Comparison of ENCODE assay signal across 12 cellular contexts in the genomic region with DNA sequence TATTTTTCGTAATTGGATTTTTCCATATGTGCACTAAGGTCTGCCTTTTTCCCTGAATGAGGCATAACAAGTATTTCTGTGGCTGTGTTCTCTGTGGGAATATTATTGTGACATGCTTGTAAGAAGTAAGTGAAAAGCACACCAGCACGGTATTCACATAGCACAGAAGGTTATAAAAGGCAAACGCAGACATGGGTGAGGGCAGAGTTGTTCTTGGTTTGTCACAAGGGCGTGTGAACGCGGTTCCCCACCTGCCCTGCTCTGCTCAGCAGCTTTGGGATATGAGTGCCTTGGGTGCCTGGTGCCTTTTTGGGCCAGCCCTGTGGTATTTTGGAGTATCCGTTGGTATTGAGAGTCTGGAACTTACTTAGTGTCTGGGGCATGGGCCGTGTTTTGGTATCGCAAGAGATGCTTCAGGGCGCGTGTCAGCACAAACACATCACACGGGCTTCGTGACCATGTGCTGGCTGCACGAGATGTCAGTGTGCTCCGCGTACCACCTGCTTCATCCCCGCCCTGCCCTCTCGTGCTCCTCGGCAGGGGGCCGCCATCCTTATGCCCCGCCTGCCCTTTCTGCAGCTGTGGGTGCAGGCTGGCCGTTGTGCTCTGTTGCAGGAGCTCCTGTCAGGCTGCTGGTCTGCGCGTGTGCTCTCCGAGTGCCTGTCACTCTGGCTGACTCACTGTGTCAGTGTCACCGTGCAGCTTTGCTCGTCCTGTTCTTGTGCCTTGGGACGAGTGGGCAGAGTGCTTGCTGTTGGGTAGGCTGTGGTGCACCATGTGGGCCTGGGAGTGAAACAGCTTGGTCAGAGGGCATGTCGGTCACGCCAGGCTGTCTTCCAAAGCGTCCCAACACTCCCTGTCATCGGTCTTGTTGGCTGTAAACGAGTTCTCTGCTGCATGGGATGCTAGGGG. TPM values are rescaled to one million over a fixed set of nuclear protein-coding genes. Genes with fewer than 3 reads are reported as not detected.
DNase-seq lines count a peak whose midpoint lies in the region; ATAC-seq and TF ChIP-seq lines count a peak whose summit lies in the region.
"Had no signal": no experiment of that assay in that cellular context is flagged by ENCODE, and none has a peak within 500 bp of the region (broad histone marks: within the 10 kb centered on the region; RNA-seq: fewer than 3 reads in every experiment).

No MANE protein-coding gene starts in this region.

- peaks cover 15% of the 10 kb centered on the region for H3K36me3 Mint-ChIP-seq in WTC11

- H2AFZ ChIP-seq in GM23248 = no peak overlapping the region

- intact Hi-C loops in left ventricle myocardium superior (cut with micrococcal nuclease) = no loop called here
- intact Hi-C loops in left lung (cut with DNase I) = no loop called here

- WGBS in GM23248 (ENCODE audit: low coverage in 1 of 2, low lambda C conversion rate in 2 of 2, missing lambda C conversion rate in 2 of 2), 2 experiments = 41 to 42% methylated on average over 33 of the region's 33 CpGs

- H3K4me3 Mint-ChIP-seq in WTC11 = no peak overlapping the region
- H3K4me3 Mint-ChIP-seq: dendritic cell treated with granulocyte-macrophage colony-stimulating factor and Interleukin-4, amounts not matched to agents 40 ng/mL and 50 ng/mL, for 4 days had no signal

- H3K27ac ChIP-seq in GM23248 (peak overlapping the region; percentile 41), left lung (no peak overlapping the region)
- H3K27ac ChIP-seq: SJCRH30 had no signal

- H3K4me1 Mint-ChIP-seq in WTC11 = peaks cover 44% of the 10 kb centered on the region

- TF ChIP-seq CTCF in WTC11 (IDR thresholded peaks at IDR 0.05) = no peak
- TF ChIP-seq CTCF in left lung (IDR thresholded peaks at IDR 0.05) = no peak

- H3K9ac ChIP-seq in GM23248 = peak overlapping the region; percentile 48

- H3K27me3 ChIP-seq in GM23248 (replicated peaks; ENCODE audit: insufficient read depth) (no peaks in the 10 kb centered on the region), left lung (no peaks in the 10 kb centered on the region)
- H3K27me3 ChIP-seq: SJCRH30 had no signal

- DNase-seq in GM23248 (peak; percentile 57), WTC11 (ENCODE audit: low spot score) (no peak), left ventricle myocardium superior (peak; percentile 67), pons (ENCODE audit: low spot score) (peak; percentile 56), left lung (no peak), RKO (ENCODE audit: low spot score) (no peak)
- DNase-seq: DND-41, hippocampal formation, NCI-H524, SJCRH30 had no signal

- peak overlapping the region; percentile 70 for H3K27ac Mint-ChIP-seq in WTC11
- H3K27ac Mint-ChIP-seq: dendritic cell treated with granulocyte-macrophage colony-stimulating factor and Interleukin-4, amounts not matched to agents 40 ng/mL and 50 ng/mL, for 4 days had no signal

- in situ Hi-C loops in GM23248 (cut with MboI) = no loop called here

- no peak overlapping the region for H3K4me3 ChIP-seq in GM23248
- H3K4me3 ChIP-seq in left lung = no peak overlapping the region
- H3K4me3 ChIP-seq: SJCRH30 had no signal

- ATAC-seq in WTC11 = no peak
- peak; percentile 71 for ATAC-seq in left ventricle myocardium superior
- no peak for ATAC-seq in left lung
- no peak for ATAC-seq in GM21717 (IDR thresholded peaks at IDR 0.05; ENCODE audit: unreplicated experiment)

- peaks cover 100% of the 10 kb centered on the region for H3K79me2 ChIP-seq in GM23248 (ENCODE audit: insufficient read depth)

- peak overlapping the region; percentile 13 for H3K4me2 ChIP-seq in GM23248 (ENCODE audit: unreplicated experiment)

- CTCF ChIA-PET in WTC11 (lab: Charles Lee) = no interaction called here

- H3K4me1 ChIP-seq in GM23248 (ENCODE audit: insufficient read depth) (peaks cover 46% of the 10 kb centered on the region), left lung (peaks cover 57 to 88% of the 10 kb centered on the region in 2 donors)
- H3K4me1 ChIP-seq: SJCRH30 had no signal

- H3K36me3 ChIP-seq in GM23248 (ENCODE audit: low read depth) (no peaks in the 10 kb centered on the region; the same call in 1 of the 2 replicates), left lung (peaks cover 0 to 10% of the 10 kb centered on the region in 2 donors)
- H3K36me3 ChIP-seq: SJCRH30 had no signal

- H3F3A ChIP-seq in GM23248 (ENCODE audit: insufficient read depth) = peaks cover 38% of the 10 kb centered on the region

- H3K9me2 ChIP-seq in GM23248 (ENCODE audit: insufficient read depth) = no peaks in the 10 kb centered on the region

- no peaks in the 10 kb centered on the region for H3K9me3 ChIP-seq in GM23248 (ENCODE audit: low read depth)
- no peaks in the 10 kb centered on the region for H3K9me3 ChIP-seq in left lung
- H3K9me3 ChIP-seq: SJCRH30 had no signal

- H4K20me1 ChIP-seq in GM23248 (ENCODE audit: insufficient read depth) = peaks cover 28% of the 10 kb centered on the region

- POLR2A ChIA-PET in WTC11 (lab: Charles Lee) = no interaction called here

- no peaks in the 10 kb centered on the region for H3K9me3 Mint-ChIP-seq in WTC11
- H3K9me3 Mint-ChIP-seq: dendritic cell treated with granulocyte-macrophage colony-stimulating factor and Interleukin-4, amounts not matched to agents 40 ng/mL and 50 ng/mL, for 4 days had no signal

- no peaks in the 10 kb centered on the region for H3K27me3 Mint-ChIP-seq in WTC11 (ENCODE audit: low read depth)

TF ChIP-seq in WTC11, 78 proteins besides CTCF, POLR2A, EP300 and RAD21:
- no peak for TF ChIP-seq GABPB1 (CRISPR knock-in tag; IDR thresholded peaks at IDR 0.05)
- TF ChIP-seq, protein P1, sequence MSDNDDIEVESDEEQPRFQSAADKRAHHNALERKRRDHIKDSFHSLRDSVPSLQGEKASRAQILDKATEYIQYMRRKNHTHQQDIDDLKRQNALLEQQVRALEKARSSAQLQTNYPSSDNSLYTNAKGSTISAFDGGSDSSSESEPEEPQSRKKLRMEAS (CRISPR knock-in tag; IDR thresholded peaks at IDR 0.05) = no peak
- no peak for TF ChIP-seq TCF7 (CRISPR knock-in tag; IDR thresholded peaks at IDR 0.05; ENCODE audit: low read depth)

RNA-seq across cellular contexts. Expression of a gene that starts 15.0 kb away (rescaled TPM):
- 23.1 and 26.8 TPM in 2 replicates for total RNA-seq in GM23248 (2014; rRNA removed; shearing (Covaris generic))
- polyA plus RNA-seq in GM23248 (2016; fragmentation: Nextera tagmentation; extraction: Ambion mirVana) = 3.8 and 4.0 TPM in 2 replicates
- 75.5 to 88.6 TPM (median 75.6 TPM) in 3 replicates for total RNA-seq in WTC11 (2021)
- total RNA-seq in left ventricle myocardium superior = 35.3 TPM
- total RNA-seq in left lung = 10 to 100 TPM; 75.8 to 89.0 TPM

RNA-seq across cellular contexts. Expression of a gene that starts 48.5 kb away (rescaled TPM):
- 33.4 and 34.5 TPM in 2 replicates for total RNA-seq in GM23248 (2014; rRNA removed; shearing (Covaris generic))
- polyA plus RNA-seq in GM23248 (2016; fragmentation: Nextera tagmentation; extraction: Ambion mirVana) = 122 and 127 TPM in 2 replicates
- total RNA-seq in WTC11 (2021) (133 to 151 TPM (median 150 TPM) in 3 replicates), left ventricle myocardium superior (38.4 TPM), left lung (10 to 100 TPM; 51.6 to 69.7 TPM)

Comparison
In these comparisons a context has a peak if more than half of its experiments do, and no peak if none do; other contexts are left out.
1. DNase-seq: peak in GM23248 (single experiment), left ventricle myocardium superior (single experiment) and pons (single experiment); none in WTC11 (single experiment), left lung (0 of 2) and RKO (single experiment).